8 cellular contexts compared by ENCODE assay signal in genomic region chr16:84228321-84228838, GRCh38. TPM values are rescaled to one million over a fixed set of nuclear protein-coding genes. Genes with fewer than 3 reads are reported as not detected.
A peak's percentile ranks its signal among the peaks of the same experiment; 100 is the strongest.
DNase-seq lines count a peak whose midpoint lies in the region; ATAC-seq lines count a peak whose summit lies in the region.

No MANE protein-coding gene starts in this region.

- H3K36me3 Mint-ChIP-seq in effector memory CD8-positive, alpha-beta T cell (ENCODE audit: insufficient read depth), result no peaks in the 10 kb centered on the region

- H3K27me3 Mint-ChIP-seq in effector memory CD8-positive, alpha-beta T cell, result peaks cover 42 to 79% of the 10 kb centered on the region in 2 donors

- intact Hi-C loops in left colon (cut with DNase I, micrococcal nuclease), result no loop called here

- H3K4me3 Mint-ChIP-seq in effector memory CD8-positive, alpha-beta T cell, result no peak overlapping the region

- no peak overlapping the region for H3K27ac Mint-ChIP-seq in effector memory CD8-positive, alpha-beta T cell

- peak; percentile 96 for DNase-seq in A172 (ENCODE audit: low spot score)
- peak; percentile 36 for DNase-seq in HS-5 (ENCODE audit: low read depth)
- DNase-seq in brain pericyte (ENCODE audit: low read depth, low spot score), result peak; percentile 78
- DNase-seq in left colon, result peak; percentile 17 to 41
- DNase-seq in COR-L47 (lab: John Stamatoyannopoulos, UW), result no peak
- no peak for DNase-seq in foreskin melanocyte
- DNase-seq in hippocampal formation (lab: John Stamatoyannopoulos, UW), result no peak
- no peak for DNase-seq in effector memory CD8-positive, alpha-beta T cell

- no peaks in the 10 kb centered on the region for H3K9me3 Mint-ChIP-seq in effector memory CD8-positive, alpha-beta T cell

- no peak for ATAC-seq in left colon
- ATAC-seq in effector memory CD8-positive, alpha-beta T cell (replicated peaks), result no peak

- peaks cover 0 to 2% of the 10 kb centered on the region in 2 donors for H3K4me1 Mint-ChIP-seq in effector memory CD8-positive, alpha-beta T cell (ENCODE audit: low read depth in 2 of 2)

RNA-seq across cellular contexts. Expression of gene KCNG4, which starts 11.4 kb away (rescaled TPM):
- 0.02 TPM in 1 of 2 replicates, not detected in the other for total RNA-seq in A172 (2014; rRNA removed; shearing (Covaris generic))
- total RNA-seq in left colon, result not detected

RNA-seq across cellular contexts. Expression of gene ADAD2, which starts 37.4 kb away (rescaled TPM):
- not detected in 2 replicates for total RNA-seq in A172 (2014; rRNA removed; shearing (Covaris generic))
- total RNA-seq in left colon, result under 1 TPM in 1 of 2 donors, not detected in 1; 0.14 TPM

RNA-seq across cellular contexts. Expression of gene TAF1C, which starts 41.5 kb away (rescaled TPM):
- 22.3 and 37.7 TPM in 2 replicates for total RNA-seq in A172 (2014; rRNA removed; shearing (Covaris generic))
- 10 to 100 TPM; 33.1 to 36.8 TPM for total RNA-seq in left colon

Comparison
In these comparisons a context has a peak if more than half of its experiments do, and no peak if none do; other contexts are left out.
1. DNase-seq: peak in A172 (single experiment), HS-5 (single experiment), brain pericyte (single experiment) and left colon (2 of 2); none in COR-L47 (single experiment), foreskin melanocyte (single experiment), hippocampal formation (0 of 2) and effector memory CD8-positive, alpha-beta T cell (0 of 3).